ENCODE assay signal across 14 cellular contexts in the genomic region with DNA sequence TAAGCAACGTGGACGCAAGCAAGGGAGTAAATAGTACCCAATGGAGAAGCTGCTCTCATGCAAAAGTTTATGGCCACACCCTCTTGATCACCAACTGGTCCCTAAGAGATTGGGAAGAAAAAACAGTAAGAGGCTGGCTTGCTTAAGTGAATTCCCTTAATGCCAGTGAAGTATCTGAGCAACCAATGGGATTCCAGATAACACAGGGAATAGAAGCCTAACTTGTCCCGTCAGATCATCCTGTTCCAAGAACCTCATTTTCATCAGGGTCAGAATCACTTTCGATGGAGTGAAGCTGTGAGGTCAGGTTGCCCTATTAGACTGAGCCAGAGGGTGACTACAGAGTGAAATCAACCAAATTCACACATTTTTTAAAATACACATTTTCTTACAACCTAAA.
DNase-seq lines count a peak whose midpoint lies in the region; ATAC-seq and TF ChIP-seq lines count a peak whose summit lies in the region.
"Had no signal": no experiment of that assay in that cellular context is flagged by ENCODE, and none has a peak within 500 bp of the region (broad histone marks: within the 10 kb centered on the region; RNA-seq: fewer than 3 reads in every experiment).

No MANE protein-coding gene starts in this region.

- DNase-seq in SJSA1 (ENCODE audit: low read depth in 1 of 2, low spot score in 2 of 2) = no peak
- peak; percentile 12 for DNase-seq in choroid plexus epithelial cell (ENCODE audit: low read depth)
- no peak for DNase-seq in lung (ENCODE audit: low spot score)
- no peak for DNase-seq in transverse colon
- no peak for DNase-seq in T-helper 9 cell
- DNase-seq: activated CD4-positive, CD25-positive, alpha-beta regulatory T cell treated with anti-CD3 and anti-CD28 coated beads, Interleukin-2, amount 50 U/mL, for 72 hours; cerebellar nuclear complex; NCI-H1092; NCI-H526; SIG-M5; stimulated activated naive CD4-positive, alpha-beta T cell treated with Interleukin-2 at 50 U/mL for 16 hours had no signal

- TF ChIP-seq EP300 in transverse colon (IDR thresholded peaks at IDR 0.05; ENCODE audit: low read depth) = no peak

- H3K27ac ChIP-seq in SJSA1 (peak overlapping the region; percentile 75), lung (ENCODE audit: low read depth in 1 of 2, low read length in 1 of 2) (peak overlapping the region; percentile 30 to 52), transverse colon (peak overlapping the region; percentile 64 to 68 (median 66))

- TF ChIP-seq POLR2A in transverse colon (IDR thresholded peaks at IDR 0.05) = no peak

- 61 to 65% methylated on average over 4 of the region's 4 CpGs for WGBS in lung, 2 donors
- WGBS in transverse colon (ENCODE audit: low coverage in 1 of 2), 2 donors = 79 to 90% methylated on average over 3 to 4 of the region's 4 CpGs

- peaks cover 40% of the 10 kb centered on the region for H3K4me1 ChIP-seq in SJSA1 (replicated peaks)
- peaks cover 11 to 15% of the 10 kb centered on the region in 2 donors for H3K4me1 ChIP-seq in lung (ENCODE audit: control insufficient read depth in 2 of 2, insufficient read depth in 2 of 2, low read length in 2 of 2)
- H3K4me1 ChIP-seq in transverse colon = peaks cover 13 to 55% (median 34%) of the 10 kb centered on the region in 4 donors

- no peak for ATAC-seq in lung (ENCODE audit: insufficient read depth, low FRiP score)
- ATAC-seq in GM21737 (IDR thresholded peaks at IDR 0.05; ENCODE audit: unreplicated experiment) = no peak
- no peak for ATAC-seq in HG03565 (IDR thresholded peaks at IDR 0.05; ENCODE audit: unreplicated experiment)

- TF ChIP-seq CTCF in choroid plexus epithelial cell (conservative IDR thresholded peaks at IDR 0.05; ENCODE audit: low read depth, low read length) = no peak
- TF ChIP-seq CTCF in lung (IDR thresholded peaks at IDR 0.05; ENCODE audit: control extremely low read depth, extremely low read depth) = no peak
- TF ChIP-seq CTCF in transverse colon (IDR thresholded peaks at IDR 0.05) = no peak

- no peak overlapping the region for H3K4me3 ChIP-seq in SJSA1
- H3K4me3 ChIP-seq in choroid plexus epithelial cell (ENCODE audit: low read depth, low read length) = no peak overlapping the region
- no peak overlapping the region for H3K4me3 ChIP-seq in lung
- no peak overlapping the region for H3K4me3 ChIP-seq in transverse colon
- H3K4me3 ChIP-seq: pancreas had no signal

- intact Hi-C loops in transverse colon (cut with DNase I; ENCODE audit: low total_unique reads) = no loop called here

- no peaks in the 10 kb centered on the region for H3K36me3 ChIP-seq in SJSA1
- no peaks in the 10 kb centered on the region for H3K36me3 ChIP-seq in lung (ENCODE audit: control insufficient read depth in 2 of 2, insufficient read depth in 2 of 2, low read length in 2 of 2)
- H3K36me3 ChIP-seq in transverse colon = no peaks in the 10 kb centered on the region
- H3K36me3 ChIP-seq: pancreas had no signal

- H3K27me3 ChIP-seq in SJSA1 (replicated peaks) (no peaks in the 10 kb centered on the region), lung (ENCODE audit: control insufficient read depth, insufficient read depth) (no peaks in the 10 kb centered on the region), transverse colon (no peaks in the 10 kb centered on the region)
- H3K27me3 ChIP-seq: pancreas had no signal

- H3K9me3 ChIP-seq in SJSA1 (replicated peaks) (no peaks in the 10 kb centered on the region), lung (ENCODE audit: control insufficient read depth in 2 of 2, insufficient read depth in 1 of 2, low read length in 1 of 2) (peaks cover 0 to 1% of the 10 kb centered on the region in 2 donors), transverse colon (no peaks in the 10 kb centered on the region)

- in situ Hi-C loops in transverse colon (cut with MboI; ENCODE audit: low pct_ligation_motif_present in 1 of 4, low pct_unique_long_range_greater_than_20kb in 1 of 4, low sequenced_read_pairs in 3 of 4) = no loop called here
